19 cellular contexts compared by ENCODE assay signal in the genomic region with DNA sequence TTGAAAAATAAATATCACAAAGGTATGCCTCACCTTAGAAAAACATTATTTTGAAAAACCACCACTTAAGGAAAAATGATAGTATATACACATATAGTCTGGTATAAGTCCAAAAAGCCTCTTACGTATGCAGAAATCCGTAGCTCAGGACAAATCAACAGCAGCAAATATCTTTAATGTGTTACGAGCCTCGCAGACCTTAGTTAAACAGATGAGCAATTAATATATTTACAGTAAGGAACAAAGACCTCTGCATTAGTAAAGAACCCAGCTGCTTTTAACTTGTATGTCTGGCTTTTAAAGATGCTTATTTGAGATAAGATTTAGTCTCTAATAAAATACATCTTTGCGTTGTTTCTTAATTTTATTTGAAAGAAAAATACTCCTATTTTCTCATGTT.
DNase-seq lines count a peak whose midpoint lies in the region; ATAC-seq, FAIRE-seq and TF ChIP-seq lines count a peak whose summit lies in the region.
"Had no signal": no experiment of that assay in that cellular context is flagged by ENCODE, and none has a peak within 500 bp of the region (broad histone marks: within the 10 kb centered on the region; RNA-seq: fewer than 3 reads in every experiment).

No MANE protein-coding gene starts in this region.

- H3K9ac ChIP-seq in PC-3 (ENCODE audit: low read length), result no peak overlapping the region
- H3K9ac ChIP-seq: GM23248 had no signal

- POLR2A ChIA-PET in PC-3 (lab: Charles Lee; ENCODE audit: unreplicated experiment), result no interaction called here

- H3K36me3 Mint-ChIP-seq in mesothelial cell of epicardium, result no peaks in the 10 kb centered on the region

- H3K4me1 Mint-ChIP-seq in mesothelial cell of epicardium, result peaks cover 28% of the 10 kb centered on the region

- peak; percentile 3 for DNase-seq in NCI-H510A treated with DMSO at 0.1 percent for 48 hours (lab: John Stamatoyannopoulos, UW)
- no peak for DNase-seq in NCI-H510A (lab: John Stamatoyannopoulos, UW)
- no peak for DNase-seq in D721Med (ENCODE audit: insufficient read length, low spot score)
- peak; percentile 30 for DNase-seq in PC-3
- DNase-seq in mesothelial cell of epicardium (ENCODE audit: low spot score in 2 of 2, unreplicated experiment in 2 of 2), result no peak
- DNase-seq in hepatic stellate cell (ENCODE audit: low spot score), result no peak
- DNase-seq in stimulated activated naive CD8-positive, alpha-beta T cell treated with anti-CD3 and anti-CD28 coated beads, Interleukin-15, Interleukin-2, amounts not matched to agents 100 U/mL and 50 U/mL, for 24 hours, result no peak
- DNase-seq: BE2C; C1 segment of cervical spinal cord; Caco-2; CD4-positive, alpha-beta T cell; DMS153; DMS79; GDM1; GM23248 had no signal

- H3K27ac Mint-ChIP-seq in mesothelial cell of epicardium, result no peak overlapping the region
- H3K27ac Mint-ChIP-seq: CD4-positive, alpha-beta T cell had no signal

- peak overlapping the region; percentile 18; the same call in 1 of the 2 replicates for H3K4me3 ChIP-seq in PC-3 (ENCODE audit: low read length)
- H3K4me3 ChIP-seq: GM23248, HAP-1 had no signal

- CTCF ChIA-PET in PC-3 (lab: Charles Lee), result interaction anchor here (0.7 kb wide), 2 partner anchors 119 to 1154 kb away, joined by 4 read pairs; no protein-coding TSS in a partner anchor

- no peaks in the 10 kb centered on the region for H3K9me2 ChIP-seq in PC-3 (replicated peaks; ENCODE audit: low read length)

- no peaks in the 10 kb centered on the region for H3K36me3 ChIP-seq in PC-3 (ENCODE audit: low read depth, low read length)
- H3K36me3 ChIP-seq: BE2C, HAP-1 had no signal

- no peaks in the 10 kb centered on the region for H3K9me3 Mint-ChIP-seq in mesothelial cell of epicardium
- H3K9me3 Mint-ChIP-seq: CD4-positive, alpha-beta T cell had no signal

- intact Hi-C loops in PC-3 (cut with micrococcal nuclease), result loop anchor here (5.0 kb wide), 1 partner anchor 344 kb away; no protein-coding TSS in a partner anchor

- ATAC-seq in PC-3, result peak; percentile 77
- ATAC-seq in stimulated activated naive CD8-positive, alpha-beta T cell treated with anti-CD3 and anti-CD28 coated beads, Interleukin-15, Interleukin-2, amounts not matched to agents 100 U/mL and 50 U/mL, for 24 hours, result no peak
- ATAC-seq: HepG2 had no signal

- no peaks in the 10 kb centered on the region for H3F3A ChIP-seq in PC-3 (ENCODE audit: low read length, unreplicated experiment)

- no TSS peak for BruUV-seq in PC-3 (replicated peaks; lab: Mats Ljungman, UMichigan)

- H3K27me3 Mint-ChIP-seq in mesothelial cell of epicardium (ENCODE audit: low read depth), result no peaks in the 10 kb centered on the region

- peak overlapping the region; percentile 55 for H3K4me2 ChIP-seq in PC-3 (ENCODE audit: low read length)

- no peaks in the 10 kb centered on the region for H4K20me1 ChIP-seq in PC-3 (ENCODE audit: low read length)

- H3K79me2 ChIP-seq in PC-3 (ENCODE audit: low read length), result no peaks in the 10 kb centered on the region

- peak; percentile 86 for FAIRE-seq in D721Med (lab: Jason Lieb, UNC)
- FAIRE-seq: GM12892, GM18507, HepG2 had no signal

- no peaks in the 10 kb centered on the region for H3K9me3 ChIP-seq in PC-3 (ENCODE audit: low read length)
- H3K9me3 ChIP-seq: BE2C, Caco-2, HAP-1 had no signal

- no peak overlapping the region for H3K27ac ChIP-seq in PC-3 (ENCODE audit: low read length)
- H3K27ac ChIP-seq: GM23248 had no signal

- H2AFZ ChIP-seq in PC-3 (ENCODE audit: low read length), result peak overlapping the region; percentile 62
- H2AFZ ChIP-seq: GM23248 had no signal

- H3K4me1 ChIP-seq in PC-3 (ENCODE audit: insufficient read depth, low read length), result peaks cover 9% of the 10 kb centered on the region
- H3K4me1 ChIP-seq: Caco-2 had no signal

- TF ChIP-seq CTCF in D721Med (IDR thresholded peaks at IDR 0.05; ENCODE audit: insufficient read depth, missing control alignments) (no peak), PC-3 (conservative IDR thresholded peaks at IDR 0.05; ENCODE audit: low read depth, low read length) (no peak), mesothelial cell of epicardium (IDR thresholded peaks at IDR 0.05; ENCODE audit: unreplicated experiment) (no peak)

- H3K27me3 ChIP-seq in PC-3 (ENCODE audit: low read length), result no peaks in the 10 kb centered on the region
- H3K27me3 ChIP-seq: BE2C had no signal

- peak overlapping the region; percentile 19 for H3K4me3 Mint-ChIP-seq in mesothelial cell of epicardium
- H3K4me3 Mint-ChIP-seq: CD4-positive, alpha-beta T cell had no signal

Comparison
In these comparisons a context has a peak if more than half of its experiments do, and no peak if none do; other contexts are left out.
1. DNase-seq: peak in NCI-H510A treated with DMSO at 0.1 percent for 48 hours (single experiment) and PC-3 (single experiment); none in NCI-H510A (single experiment), D721Med (single experiment), mesothelial cell of epicardium (0 of 2), hepatic stellate cell (single experiment) and stimulated activated naive CD8-positive, alpha-beta T cell treated with anti-CD3 and anti-CD28 coated beads, Interleukin-15, Interleukin-2, amounts not matched to agents 100 U/mL and 50 U/mL, for 24 hours (single experiment).